9 cellular contexts compared by ENCODE assay signal in genomic region chr14:99672506-99673327, GRCh38. TPM values are rescaled to one million over a fixed set of nuclear protein-coding genes. Genes with fewer than 3 reads are reported as not detected.
A peak's percentile ranks its signal among the peaks of the same experiment; 100 is the strongest.
DNase-seq lines count a peak whose midpoint lies in the region; ATAC-seq and TF ChIP-seq lines count a peak whose summit lies in the region.
"Had no signal": no experiment of that assay in that cellular context is flagged by ENCODE, and none has a peak within 500 bp of the region (broad histone marks: within the 10 kb centered on the region; RNA-seq: fewer than 3 reads in every experiment).

No MANE protein-coding gene starts in this region.

- CTCF ChIA-PET in GM10248 (lab: Yijun Ruan, JAX): no interaction called here

- peaks cover 3% of the 10 kb centered on the region; the same call in 1 of the 2 replicates for H3K27me3 Mint-ChIP-seq in HFFc6 (ENCODE audit: insufficient read depth)

- peak; percentile 78 for ATAC-seq in left colon
- ATAC-seq in HG02610 (IDR thresholded peaks at IDR 0.05; ENCODE audit: unreplicated experiment): no peak

- intact Hi-C loops in left colon (cut with DNase I, micrococcal nuclease) (no loop called here), cardiac septum (cut with DNase I) (no loop called here)

- H3K4me3 Mint-ChIP-seq in HFFc6: no peak overlapping the region

- TF ChIP-seq CTCF in GM10248 (IDR thresholded peaks at IDR 0.05; ENCODE audit: control extremely low read depth, extremely low read depth, low read depth, missing control alignments) (no peak), HFFc6 (IDR thresholded peaks at IDR 0.05) (no peak)

- H3K27ac Mint-ChIP-seq in HFFc6: peak overlapping the region; percentile 84; the same call in 1 of the 2 replicates

- no peaks in the 10 kb centered on the region for H3K36me3 Mint-ChIP-seq in HFFc6 (ENCODE audit: low read depth)

- POLR2A ChIA-PET in GM10248 (lab: Yijun Ruan, JAX): no interaction called here

- peak; percentile 47 for DNase-seq in GM10248 (ENCODE audit: extremely low spot score)
- no peak for DNase-seq in HFFc6
- peak; percentile 56 for DNase-seq in RPMI8226
- no peak for DNase-seq in left colon
- no peak for DNase-seq in inferior parietal cortex (ENCODE audit: extremely low spot score)
- DNase-seq in cardiac septum (ENCODE audit: low spot score): no peak
- DNase-seq in DMS79 (lab: John Stamatoyannopoulos, UW): no peak
- DNase-seq: NCI-H748 treated with DMSO at 0.1 percent for 48 hours had no signal

- peaks cover 4% of the 10 kb centered on the region; the same call in 1 of the 2 replicates for H3K9me3 Mint-ChIP-seq in HFFc6

- H3K4me1 Mint-ChIP-seq in HFFc6 (ENCODE audit: low read depth): peaks cover 43% of the 10 kb centered on the region

RNA-seq across cellular contexts. Expression of gene CYP46A1, which starts 11.4 kb away (rescaled TPM):
- under 1 TPM; 0.28 to 0.62 (median 0.49) TPM for total RNA-seq in HFFc6 (2021; fragmentation: NEBNext Ultra II Directional; extraction: Animal tissue kit (Norgen Biotek cat#: 25700))
- total RNA-seq in left colon: under 1 TPM; 0.09 to 0.45 TPM
- total RNA-seq in cardiac septum: 5.5 TPM

RNA-seq across cellular contexts. Expression of gene HHIPL1, which starts 27.8 kb away (rescaled TPM):
- 1 to 10 TPM in 5 of 6 experiments, under 1 TPM in 1; 0.99 to 2.8 (median 1.3) TPM for total RNA-seq in HFFc6 (2021; fragmentation: NEBNext Ultra II Directional; extraction: Animal tissue kit (Norgen Biotek cat#: 25700))
- 1 to 10 TPM in 1 of 2 donors, under 1 TPM in 1; 0.31 to 1.0 TPM for total RNA-seq in left colon
- 1.9 TPM for total RNA-seq in cardiac septum

Comparison
In these comparisons a context has a peak if more than half of its experiments do, and no peak if none do; other contexts are left out.
1. DNase-seq: peak in GM10248 (single experiment) and RPMI8226 (single experiment); none in HFFc6 (single experiment), left colon (0 of 2), inferior parietal cortex (single experiment), cardiac septum (single experiment) and DMS79 (single experiment).